ENCODE assay signal across 1 cellular context in the genomic region with DNA sequence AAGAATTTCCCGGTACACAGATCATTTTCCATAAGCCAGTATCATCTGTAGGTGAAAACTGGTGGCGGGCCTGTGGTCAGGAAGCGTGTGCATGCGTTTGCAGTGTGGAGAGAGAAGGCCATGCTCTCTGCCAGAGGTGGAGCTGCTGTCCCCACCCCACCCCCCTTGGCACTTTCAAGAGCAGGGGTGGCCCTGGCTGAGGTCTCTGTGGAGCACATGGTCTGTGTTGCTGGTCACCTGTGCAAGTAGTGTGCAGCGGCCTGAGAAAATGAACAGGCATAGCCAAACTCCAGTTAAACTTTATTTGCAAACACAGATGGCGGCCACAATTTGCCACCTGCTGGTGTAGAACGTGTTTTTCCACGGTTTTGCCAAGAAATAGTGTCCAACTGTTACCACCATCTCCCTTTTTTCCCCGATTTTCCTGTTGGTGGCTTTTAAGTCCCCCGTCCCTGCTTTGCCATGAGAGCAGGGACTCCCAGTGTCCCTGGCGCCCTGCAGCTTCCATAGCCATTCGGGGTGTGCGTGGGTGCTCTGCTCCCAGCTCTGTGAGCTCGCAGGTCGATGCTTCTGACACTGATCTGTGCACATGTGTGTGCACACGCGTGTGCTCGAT.
TF ChIP-seq lines count a peak whose summit lies in the region.

No MANE protein-coding gene starts in this region.

TF ChIP-seq in HepG2, 621 proteins besides CTCF, POLR2A, EP300 and RAD21 (continued from another document and continues in another):
- TF ChIP-seq MAFG (CRISPR knock-in tag; IDR thresholded peaks at IDR 0.05) (0 out of 2 replicates have a peak, but pooled peaks have one; percentile 16), TEAD3 (CRISPR knock-in tag; optimal IDR thresholded peaks at IDR 0.05; ENCODE audit: borderline replicate concordance) (peak; percentile 2), ZNF891 (CRISPR knock-in tag; IDR thresholded peaks at IDR 0.05) (peak; percentile 71), ZMYM3 (CRISPR knock-in tag; IDR thresholded peaks at IDR 0.05) (no peak), SMC3 (IDR thresholded peaks at IDR 0.05; ENCODE audit: low read length) (no peak), TBX2 (CRISPR knock-in tag; IDR thresholded peaks at IDR 0.05; ENCODE audit: borderline replicate concordance) (peak; percentile 25; the same call in 1 of the 2 replicates), SOX13 (IDR thresholded peaks at IDR 0.05) (no peak), SOX13 (CRISPR knock-in tag; conservative IDR thresholded peaks at IDR 0.05 in 1 of 2, IDR thresholded peaks at IDR 0.05 in 1 of 2) (peak in 1 of 2 experiments; percentile 23; a peak in 1 of 4 replicates), SPEN (CRISPR knock-in tag; IDR thresholded peaks at IDR 0.05; ENCODE audit: low read depth) (peak; percentile 69; the same call in 1 of the 2 replicates), ERF (CRISPR knock-in tag; IDR thresholded peaks at IDR 0.05) (no peak), ARHGAP35 (CRISPR knock-in tag; IDR thresholded peaks at IDR 0.05; ENCODE audit: borderline replicate concordance) (no peak), XBP1 (CRISPR knock-in tag; IDR thresholded peaks at IDR 0.05) (no peak), RBFOX2 (IDR thresholded peaks at IDR 0.05; ENCODE audit: low read depth, low read length) (peak; percentile 51; the same call in 1 of the 2 replicates), DR1 (CRISPR knock-in tag; IDR thresholded peaks at IDR 0.05) (peak; percentile 6; the same call in 1 of the 2 replicates), SAP130 (CRISPR knock-in tag; IDR thresholded peaks at IDR 0.05; ENCODE audit: low read depth) (peak; percentile 95), HHEX (CRISPR knock-in tag; IDR thresholded peaks at IDR 0.05) (no peak), ZNF30 (CRISPR knock-in tag; IDR thresholded peaks at IDR 0.05) (no peak), RARA (CRISPR knock-in tag; IDR thresholded peaks at IDR 0.05) (peak; percentile 49), ZNF326 (CRISPR knock-in tag; IDR thresholded peaks at IDR 0.05; ENCODE audit: borderline replicate concordance) (0 out of 2 replicates have a peak, but pooled peaks have one; percentile 18), FOSL2 (CRISPR knock-in tag; IDR thresholded peaks at IDR 0.05) (0 out of 2 replicates have a peak, but pooled peaks have one; percentile 5), MED8 (CRISPR knock-in tag; IDR thresholded peaks at IDR 0.05; ENCODE audit: insufficient replicate concordance) (no peak)
- TF ChIP-seq, protein P1, sequence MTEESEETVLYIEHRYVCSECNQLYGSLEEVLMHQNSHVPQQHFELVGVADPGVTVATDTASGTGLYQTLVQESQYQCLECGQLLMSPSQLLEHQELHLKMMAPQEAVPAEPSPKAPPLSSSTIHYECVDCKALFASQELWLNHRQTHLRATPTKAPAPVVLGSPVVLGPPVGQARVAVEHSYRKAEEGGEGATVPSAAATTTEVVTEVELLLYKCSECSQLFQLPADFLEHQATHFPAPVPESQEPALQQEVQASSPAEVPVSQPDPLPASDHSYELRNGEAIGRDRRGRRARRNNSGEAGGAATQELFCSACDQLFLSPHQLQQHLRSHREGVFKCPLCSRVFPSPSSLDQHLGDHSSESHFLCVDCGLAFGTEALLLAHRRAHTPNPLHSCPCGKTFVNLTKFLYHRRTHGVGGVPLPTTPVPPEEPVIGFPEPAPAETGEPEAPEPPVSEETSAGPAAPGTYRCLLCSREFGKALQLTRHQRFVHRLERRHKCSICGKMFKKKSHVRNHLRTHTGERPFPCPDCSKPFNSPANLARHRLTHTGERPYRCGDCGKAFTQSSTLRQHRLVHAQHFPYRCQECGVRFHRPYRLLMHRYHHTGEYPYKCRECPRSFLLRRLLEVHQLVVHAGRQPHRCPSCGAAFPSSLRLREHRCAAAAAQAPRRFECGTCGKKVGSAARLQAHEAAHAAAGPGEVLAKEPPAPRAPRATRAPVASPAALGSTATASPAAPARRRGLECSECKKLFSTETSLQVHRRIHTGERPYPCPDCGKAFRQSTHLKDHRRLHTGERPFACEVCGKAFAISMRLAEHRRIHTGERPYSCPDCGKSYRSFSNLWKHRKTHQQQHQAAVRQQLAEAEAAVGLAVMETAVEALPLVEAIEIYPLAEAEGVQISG (CRISPR knock-in tag; IDR thresholded peaks at IDR 0.05): 0 out of 2 replicates have a peak, but pooled peaks have one; percentile 27
- TF ChIP-seq, protein P2, sequence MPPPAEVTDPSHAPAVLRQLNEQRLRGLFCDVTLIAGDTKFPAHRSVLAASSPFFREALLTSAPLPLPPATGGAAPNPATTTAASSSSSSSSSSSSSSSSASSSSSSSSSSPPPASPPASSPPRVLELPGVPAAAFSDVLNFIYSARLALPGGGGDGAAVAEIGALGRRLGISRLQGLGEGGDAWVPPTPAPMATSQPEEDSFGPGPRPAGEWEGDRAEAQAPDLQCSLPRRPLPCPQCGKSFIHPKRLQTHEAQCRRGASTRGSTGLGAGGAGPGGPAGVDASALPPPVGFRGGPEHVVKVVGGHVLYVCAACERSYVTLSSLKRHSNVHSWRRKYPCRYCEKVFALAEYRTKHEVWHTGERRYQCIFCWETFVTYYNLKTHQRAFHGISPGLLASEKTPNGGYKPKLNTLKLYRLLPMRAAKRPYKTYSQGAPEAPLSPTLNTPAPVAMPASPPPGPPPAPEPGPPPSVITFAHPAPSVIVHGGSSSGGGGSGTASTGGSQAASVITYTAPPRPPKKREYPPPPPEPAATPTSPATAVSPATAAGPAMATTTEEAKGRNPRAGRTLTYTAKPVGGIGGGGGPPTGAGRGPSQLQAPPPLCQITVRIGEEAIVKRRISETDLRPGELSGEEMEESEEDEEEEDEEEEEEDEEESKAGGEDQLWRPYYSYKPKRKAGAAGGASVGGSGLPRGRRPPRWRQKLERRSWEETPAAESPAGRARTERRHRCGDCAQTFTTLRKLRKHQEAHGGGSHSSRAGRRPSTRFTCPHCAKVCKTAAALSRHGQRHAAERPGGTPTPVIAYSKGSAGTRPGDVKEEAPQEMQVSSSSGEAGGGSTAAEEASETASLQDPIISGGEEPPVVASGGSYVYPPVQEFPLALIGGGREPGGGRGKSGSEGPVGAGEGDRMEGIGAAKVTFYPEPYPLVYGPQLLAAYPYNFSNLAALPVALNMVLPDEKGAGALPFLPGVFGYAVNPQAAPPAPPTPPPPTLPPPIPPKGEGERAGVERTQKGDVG (CRISPR knock-in tag; IDR thresholded peaks at IDR 0.05; ENCODE audit: borderline replicate concordance): peak; percentile 87; the same call in 1 of the 2 replicates
- TF ChIP-seq, protein P3, sequence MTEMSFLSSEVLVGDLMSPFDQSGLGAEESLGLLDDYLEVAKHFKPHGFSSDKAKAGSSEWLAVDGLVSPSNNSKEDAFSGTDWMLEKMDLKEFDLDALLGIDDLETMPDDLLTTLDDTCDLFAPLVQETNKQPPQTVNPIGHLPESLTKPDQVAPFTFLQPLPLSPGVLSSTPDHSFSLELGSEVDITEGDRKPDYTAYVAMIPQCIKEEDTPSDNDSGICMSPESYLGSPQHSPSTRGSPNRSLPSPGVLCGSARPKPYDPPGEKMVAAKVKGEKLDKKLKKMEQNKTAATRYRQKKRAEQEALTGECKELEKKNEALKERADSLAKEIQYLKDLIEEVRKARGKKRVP (CRISPR knock-in tag; IDR thresholded peaks at IDR 0.05): 0 out of 4 replicates have a peak, but pooled peaks of 1 of the 2 experiments have one; percentile 4
- TF ChIP-seq, protein P4, sequence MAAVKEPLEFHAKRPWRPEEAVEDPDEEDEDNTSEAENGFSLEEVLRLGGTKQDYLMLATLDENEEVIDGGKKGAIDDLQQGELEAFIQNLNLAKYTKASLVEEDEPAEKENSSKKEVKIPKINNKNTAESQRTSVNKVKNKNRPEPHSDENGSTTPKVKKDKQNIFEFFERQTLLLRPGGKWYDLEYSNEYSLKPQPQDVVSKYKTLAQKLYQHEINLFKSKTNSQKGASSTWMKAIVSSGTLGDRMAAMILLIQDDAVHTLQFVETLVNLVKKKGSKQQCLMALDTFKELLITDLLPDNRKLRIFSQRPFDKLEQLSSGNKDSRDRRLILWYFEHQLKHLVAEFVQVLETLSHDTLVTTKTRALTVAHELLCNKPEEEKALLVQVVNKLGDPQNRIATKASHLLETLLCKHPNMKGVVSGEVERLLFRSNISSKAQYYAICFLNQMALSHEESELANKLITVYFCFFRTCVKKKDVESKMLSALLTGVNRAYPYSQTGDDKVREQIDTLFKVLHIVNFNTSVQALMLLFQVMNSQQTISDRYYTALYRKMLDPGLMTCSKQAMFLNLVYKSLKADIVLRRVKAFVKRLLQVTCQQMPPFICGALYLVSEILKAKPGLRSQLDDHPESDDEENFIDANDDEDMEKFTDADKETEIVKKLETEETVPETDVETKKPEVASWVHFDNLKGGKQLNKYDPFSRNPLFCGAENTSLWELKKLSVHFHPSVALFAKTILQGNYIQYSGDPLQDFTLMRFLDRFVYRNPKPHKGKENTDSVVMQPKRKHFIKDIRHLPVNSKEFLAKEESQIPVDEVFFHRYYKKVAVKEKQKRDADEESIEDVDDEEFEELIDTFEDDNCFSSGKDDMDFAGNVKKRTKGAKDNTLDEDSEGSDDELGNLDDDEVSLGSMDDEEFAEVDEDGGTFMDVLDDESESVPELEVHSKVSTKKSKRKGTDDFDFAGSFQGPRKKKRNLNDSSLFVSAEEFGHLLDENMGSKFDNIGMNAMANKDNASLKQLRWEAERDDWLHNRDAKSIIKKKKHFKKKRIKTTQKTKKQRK (IDR thresholded peaks at IDR 0.05; ENCODE audit: low read length): no peak
- TF ChIP-seq, protein P5, sequence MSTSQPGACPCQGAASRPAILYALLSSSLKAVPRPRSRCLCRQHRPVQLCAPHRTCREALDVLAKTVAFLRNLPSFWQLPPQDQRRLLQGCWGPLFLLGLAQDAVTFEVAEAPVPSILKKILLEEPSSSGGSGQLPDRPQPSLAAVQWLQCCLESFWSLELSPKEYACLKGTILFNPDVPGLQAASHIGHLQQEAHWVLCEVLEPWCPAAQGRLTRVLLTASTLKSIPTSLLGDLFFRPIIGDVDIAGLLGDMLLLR (CRISPR knock-in tag; IDR thresholded peaks at IDR 0.05): no peak; the same call in 1 of the 2 replicates
- TF ChIP-seq, protein P6, sequence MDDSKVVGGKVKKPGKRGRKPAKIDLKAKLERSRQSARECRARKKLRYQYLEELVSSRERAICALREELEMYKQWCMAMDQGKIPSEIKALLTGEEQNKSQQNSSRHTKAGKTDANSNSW (CRISPR knock-in tag; IDR thresholded peaks at IDR 0.05; ENCODE audit: borderline replicate concordance): no peak
- TF ChIP-seq, protein P7, sequence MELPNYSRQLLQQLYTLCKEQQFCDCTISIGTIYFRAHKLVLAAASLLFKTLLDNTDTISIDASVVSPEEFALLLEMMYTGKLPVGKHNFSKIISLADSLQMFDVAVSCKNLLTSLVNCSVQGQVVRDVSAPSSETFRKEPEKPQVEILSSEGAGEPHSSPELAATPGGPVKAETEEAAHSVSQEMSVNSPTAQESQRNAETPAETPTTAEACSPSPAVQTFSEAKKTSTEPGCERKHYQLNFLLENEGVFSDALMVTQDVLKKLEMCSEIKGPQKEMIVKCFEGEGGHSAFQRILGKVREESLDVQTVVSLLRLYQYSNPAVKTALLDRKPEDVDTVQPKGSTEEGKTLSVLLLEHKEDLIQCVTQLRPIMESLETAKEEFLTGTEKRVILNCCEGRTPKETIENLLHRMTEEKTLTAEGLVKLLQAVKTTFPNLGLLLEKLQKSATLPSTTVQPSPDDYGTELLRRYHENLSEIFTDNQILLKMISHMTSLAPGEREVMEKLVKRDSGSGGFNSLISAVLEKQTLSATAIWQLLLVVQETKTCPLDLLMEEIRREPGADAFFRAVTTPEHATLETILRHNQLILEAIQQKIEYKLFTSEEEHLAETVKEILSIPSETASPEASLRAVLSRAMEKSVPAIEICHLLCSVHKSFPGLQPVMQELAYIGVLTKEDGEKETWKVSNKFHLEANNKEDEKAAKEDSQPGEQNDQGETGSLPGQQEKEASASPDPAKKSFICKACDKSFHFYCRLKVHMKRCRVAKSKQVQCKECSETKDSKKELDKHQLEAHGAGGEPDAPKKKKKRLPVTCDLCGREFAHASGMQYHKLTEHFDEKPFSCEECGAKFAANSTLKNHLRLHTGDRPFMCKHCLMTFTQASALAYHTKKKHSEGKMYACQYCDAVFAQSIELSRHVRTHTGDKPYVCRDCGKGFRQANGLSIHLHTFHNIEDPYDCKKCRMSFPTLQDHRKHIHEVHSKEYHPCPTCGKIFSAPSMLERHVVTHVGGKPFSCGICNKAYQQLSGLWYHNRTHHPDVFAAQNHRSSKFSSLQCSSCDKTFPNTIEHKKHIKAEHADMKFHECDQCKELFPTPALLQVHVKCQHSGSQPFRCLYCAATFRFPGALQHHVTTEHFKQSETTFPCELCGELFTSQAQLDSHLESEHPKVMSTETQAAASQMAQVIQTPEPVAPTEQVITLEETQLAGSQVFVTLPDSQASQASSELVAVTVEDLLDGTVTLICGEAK (IDR thresholded peaks at IDR 0.05): no peak
- TF ChIP-seq, protein P7 (CRISPR knock-in tag; IDR thresholded peaks at IDR 0.05): peak; percentile 47; the same call in 1 of the 2 replicates
- TF ChIP-seq, protein P8, sequence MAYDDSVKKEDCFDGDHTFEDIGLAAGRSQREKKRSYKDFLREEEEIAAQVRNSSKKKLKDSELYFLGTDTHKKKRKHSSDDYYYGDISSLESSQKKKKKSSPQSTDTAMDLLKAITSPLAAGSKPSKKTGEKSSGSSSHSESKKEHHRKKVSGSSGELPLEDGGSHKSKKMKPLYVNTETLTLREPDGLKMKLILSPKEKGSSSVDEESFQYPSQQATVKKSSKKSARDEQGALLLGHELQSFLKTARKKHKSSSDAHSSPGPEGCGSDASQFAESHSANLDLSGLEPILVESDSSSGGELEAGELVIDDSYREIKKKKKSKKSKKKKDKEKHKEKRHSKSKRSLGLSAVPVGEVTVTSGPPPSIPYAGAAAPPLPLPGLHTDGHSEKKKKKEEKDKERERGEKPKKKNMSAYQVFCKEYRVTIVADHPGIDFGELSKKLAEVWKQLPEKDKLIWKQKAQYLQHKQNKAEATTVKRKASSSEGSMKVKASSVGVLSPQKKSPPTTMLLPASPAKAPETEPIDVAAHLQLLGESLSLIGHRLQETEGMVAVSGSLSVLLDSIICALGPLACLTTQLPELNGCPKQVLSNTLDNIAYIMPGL (CRISPR knock-in tag; IDR thresholded peaks at IDR 0.05; ENCODE audit: borderline replicate concordance in 1 of 2, low read depth in 1 of 2): 0 out of 4 replicates have a peak, but pooled peaks of 1 of the 2 experiments have one; percentile 17
